Comparison of ENCODE assay signal across 1 cellular context in the genomic region with DNA sequence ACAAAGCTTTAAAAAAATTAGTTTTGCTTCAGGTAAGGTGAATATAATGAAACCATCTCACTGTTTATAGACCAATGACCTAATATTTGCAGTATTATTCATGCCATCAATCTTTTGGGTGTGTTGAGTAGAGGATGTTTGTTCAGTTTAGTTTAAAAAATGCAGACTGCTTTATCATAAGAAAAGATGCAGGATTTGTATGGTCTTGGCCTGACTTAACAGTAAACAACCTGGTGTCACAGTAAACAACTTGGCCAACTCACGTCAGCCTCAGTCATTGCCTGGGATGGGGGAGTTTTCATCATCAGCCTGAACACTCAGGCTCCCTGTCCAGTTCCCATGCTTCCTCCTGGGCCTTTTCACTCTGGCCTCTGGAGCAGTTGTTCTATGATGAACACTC.
A peak's percentile ranks its signal among the peaks of the same experiment; 100 is the strongest.
TF ChIP-seq lines count a peak whose summit lies in the region.

No MANE protein-coding gene starts in this region.

TF ChIP-seq in HEK293, 187 proteins besides CTCF, POLR2A, EP300 and RAD21 (continued from another document):
- TF ChIP-seq, protein P1, sequence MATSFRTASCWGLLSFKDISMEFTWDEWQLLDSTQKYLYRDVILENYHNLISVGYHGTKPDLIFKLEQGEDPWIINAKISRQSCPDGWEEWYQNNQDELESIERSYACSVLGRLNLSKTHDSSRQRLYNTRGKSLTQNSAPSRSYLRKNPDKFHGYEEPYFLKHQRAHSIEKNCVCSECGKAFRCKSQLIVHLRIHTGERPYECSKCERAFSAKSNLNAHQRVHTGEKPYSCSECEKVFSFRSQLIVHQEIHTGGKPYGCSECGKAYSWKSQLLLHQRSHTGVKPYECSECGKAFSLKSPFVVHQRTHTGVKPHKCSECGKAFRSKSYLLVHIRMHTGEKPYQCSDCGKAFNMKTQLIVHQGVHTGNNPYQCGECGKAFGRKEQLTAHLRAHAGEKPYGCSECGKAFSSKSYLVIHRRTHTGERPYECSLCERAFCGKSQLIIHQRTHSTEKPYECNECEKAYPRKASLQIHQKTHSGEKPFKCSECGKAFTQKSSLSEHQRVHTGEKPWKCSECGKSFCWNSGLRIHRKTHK (tag by site-specific recombination; IDR thresholded peaks at IDR 0.05), result peak; percentile 34; the same call in 1 of the 2 replicates
- TF ChIP-seq ZNF596 (tag by site-specific recombination; IDR thresholded peaks at IDR 0.05) (no peak), ZNF423 (tag by site-specific recombination; IDR thresholded peaks at IDR 0.05) (no peak), ZNF223 (tag by site-specific recombination; IDR thresholded peaks at IDR 0.05) (no peak), YY2 (tag by site-specific recombination; IDR thresholded peaks at IDR 0.05) (no peak), ZNF214 (tag by site-specific recombination; IDR thresholded peaks at IDR 0.05; ENCODE audit: borderline replicate concordance) (no peak)
